ENCODE assay signal across 9 cellular contexts in genomic region chr9:34190996-34191892, GRCh38. TPM values are rescaled to one million over a fixed set of nuclear protein-coding genes. Genes with fewer than 3 reads are reported as not detected.
A peak's percentile ranks its signal among the peaks of the same experiment; 100 is the strongest.
DNase-seq lines count a peak whose midpoint lies in the region; ATAC-seq and TF ChIP-seq lines count a peak whose summit lies in the region.
"Had no signal": no experiment of that assay in that cellular context is flagged by ENCODE, and none has a peak within 500 bp of the region (broad histone marks: within the 10 kb centered on the region; RNA-seq: fewer than 3 reads in every experiment).

No MANE protein-coding gene starts in this region.

- no peak for TF ChIP-seq CTCF in CD8-positive, alpha-beta T cell (IDR thresholded peaks at IDR 0.05)
- peak; percentile 38 for TF ChIP-seq CTCF in HFF-Myc (IDR thresholded peaks at IDR 0.05; ENCODE audit: low read depth, low read length, missing control alignments)
- TF ChIP-seq CTCF in adrenal gland (IDR thresholded peaks at IDR 0.05), result peak in 5 of 6 experiments; percentile 20 to 44 (median 33)

- CTCF ChIA-PET in CD8-positive, alpha-beta T cell (lab: Charles Lee), result interaction anchor here (1.3 kb wide), 1 partner anchor 60 kb away, joined by 3 read pairs; no protein-coding TSS in a partner anchor

- H3K4me3 ChIP-seq in CD8-positive, alpha-beta T cell (ENCODE audit: low read depth, low read length), result no peak overlapping the region
- H3K4me3 ChIP-seq in HFF-Myc (replicated peaks; ENCODE audit: low read depth, low read length) (no peak overlapping the region), adrenal gland (no peak overlapping the region)

- H3K4me1 ChIP-seq in CD8-positive, alpha-beta T cell (ENCODE audit: insufficient read depth, low read length), result peaks cover 26% of the 10 kb centered on the region
- peaks cover 30 to 51% of the 10 kb centered on the region in 2 donors for H3K4me1 ChIP-seq in adrenal gland (replicated peaks in 1 of 2)

- no peaks in the 10 kb centered on the region for H3K36me3 ChIP-seq in CD8-positive, alpha-beta T cell (ENCODE audit: insufficient read depth, low read length)
- no peaks in the 10 kb centered on the region for H3K36me3 ChIP-seq in adrenal gland (replicated peaks in 1 of 2)

- POLR2A ChIA-PET in CD8-positive, alpha-beta T cell (lab: Charles Lee), result interaction anchor here (0.7 kb wide), 1 partner anchor 35 kb away, joined by 7 read pairs; no protein-coding TSS in a partner anchor

- no peaks in the 10 kb centered on the region for H3K9me3 ChIP-seq in CD8-positive, alpha-beta T cell (ENCODE audit: low read length)
- no peaks in the 10 kb centered on the region for H3K9me3 ChIP-seq in adrenal gland (replicated peaks in 1 of 3)

- no peak for DNase-seq in CD8-positive, alpha-beta T cell
- DNase-seq in HFF-Myc (ENCODE audit: extremely low read depth, low read depth) (no peak), adrenal gland (no peak), memory B cell (ENCODE audit: low spot score in 2 of 2) (no peak), T-helper 2 cell (no peak), DMS79 (lab: John Stamatoyannopoulos, UW) (no peak), posterior cingulate gyrus (no peak)
- DNase-seq: NCI-H1092 had no signal

- no peak overlapping the region for H3K4me3 Mint-ChIP-seq in CD8-positive, alpha-beta T cell
- no peak overlapping the region for H3K4me3 Mint-ChIP-seq in memory B cell

- peaks cover 18% of the 10 kb centered on the region for H3K36me3 Mint-ChIP-seq in CD8-positive, alpha-beta T cell
- H3K36me3 Mint-ChIP-seq in memory B cell, result peaks cover 7% of the 10 kb centered on the region

- no peaks in the 10 kb centered on the region for H3K9me3 Mint-ChIP-seq in CD8-positive, alpha-beta T cell
- H3K9me3 Mint-ChIP-seq in memory B cell, result no peaks in the 10 kb centered on the region

- intact Hi-C loops in CD8-positive, alpha-beta T cell (cut with DNase I, micrococcal nuclease), result no loop called here
- intact Hi-C loops in adrenal gland (cut with DNase I), result no loop called here
- intact Hi-C loops in posterior cingulate gyrus (cut with DNase I), result no loop called here

- H3K27ac Mint-ChIP-seq in CD8-positive, alpha-beta T cell, result peak overlapping the region; percentile 58
- peak overlapping the region; percentile 35 for H3K27ac Mint-ChIP-seq in memory B cell

- 35 to 42% (median 38%) methylated on average over 5 of the region's 5 CpGs for WGBS in adrenal gland, 4 donors

- no peak for ATAC-seq in CD8-positive, alpha-beta T cell
- ATAC-seq in memory B cell (ENCODE audit: low read depth) (no peak), GM21619 (IDR thresholded peaks at IDR 0.05; ENCODE audit: unreplicated experiment) (no peak)

- H3K27ac ChIP-seq in CD8-positive, alpha-beta T cell (ENCODE audit: low read depth, low read length), result no peak overlapping the region
- peak overlapping the region; percentile 1 to 33 (median 22) for H3K27ac ChIP-seq in adrenal gland

- TF ChIP-seq POLR2A in adrenal gland (IDR thresholded peaks at IDR 0.05), result no peak

- peaks cover 56% of the 10 kb centered on the region for H3K4me1 Mint-ChIP-seq in CD8-positive, alpha-beta T cell (ENCODE audit: low read depth)
- H3K4me1 Mint-ChIP-seq in memory B cell, result peaks cover 19% of the 10 kb centered on the region

- no peaks in the 10 kb centered on the region for H3K27me3 ChIP-seq in CD8-positive, alpha-beta T cell (ENCODE audit: insufficient read depth, low read length)
- H3K27me3 ChIP-seq in adrenal gland, result no peaks in the 10 kb centered on the region

- H3K27me3 Mint-ChIP-seq in CD8-positive, alpha-beta T cell (ENCODE audit: low read depth), result no peaks in the 10 kb centered on the region
- no peaks in the 10 kb centered on the region for H3K27me3 Mint-ChIP-seq in memory B cell

RNA-seq across cellular contexts. Expression of gene UBAP1, which starts 12.4 kb away (rescaled TPM):
- 10 to 100 TPM; 70.9 to 73.2 TPM for total RNA-seq in CD8-positive, alpha-beta T cell
- total RNA-seq in adrenal gland, result 10 to 100 TPM; 63.6 to 91.7 (median 83.5) TPM
- polyA plus RNA-seq in adrenal gland, result 100 to 1,000 TPM in 1 of 3 donors, 10 to 100 TPM in 2; 34.8 to 146 (median 37.7) TPM
